ENCODE assay signal across 29 cellular contexts in the genomic region with DNA sequence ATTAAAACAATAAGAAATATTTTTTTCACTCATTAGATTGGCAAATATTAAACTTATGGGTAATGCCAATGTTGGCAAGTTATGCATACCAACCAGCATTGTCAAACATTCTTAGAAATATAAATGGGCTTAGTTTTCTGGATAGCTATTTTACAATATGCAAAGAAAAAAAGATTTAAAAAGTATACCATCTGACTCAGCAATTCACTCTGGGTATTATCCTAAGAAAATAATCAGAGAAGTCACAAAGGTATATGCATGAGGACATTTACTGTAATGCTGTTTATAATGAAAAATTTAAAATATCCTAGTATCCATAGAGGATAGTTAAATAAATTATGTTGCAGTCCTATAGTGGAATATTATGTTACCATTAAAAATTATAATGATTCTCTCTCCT.
"Had no signal": no experiment of that assay in that cellular context is flagged by ENCODE, and none has a peak within 500 bp of the region (broad histone marks: within the 10 kb centered on the region; RNA-seq: fewer than 3 reads in every experiment).

No MANE protein-coding gene starts in this region.

- H3K27ac ChIP-seq: colonic mucosa, dorsolateral prefrontal cortex, epithelial cell of prostate, esophagus squamous epithelium, gastrocnemius medialis, heart right ventricle, left lung, lower lobe of right lung had no signal

- DNase-seq: colonic mucosa; cortex of kidney; dorsolateral prefrontal cortex; effector CD4-positive, alpha-beta T cell; effector memory CD4-positive, alpha-beta T cell; erythroblast; esophagus squamous epithelium; foreskin fibroblast; foreskin melanocyte; gastrocnemius medialis; glutamatergic neuron; head of caudate nucleus; heart right ventricle; hippocampal formation; left cardiac atrium; left ventricle myocardium superior; lower lobe of right lung; mesenchymal stem cell; mucosa of descending colon; naive B cell; naive thymus-derived CD8-positive, alpha-beta T cell had no signal

- H3K9me3 ChIP-seq: colonic mucosa, gastrocnemius medialis had no signal

- H3K27me3 ChIP-seq: colonic mucosa, dorsolateral prefrontal cortex, esophagus squamous epithelium, gastrocnemius medialis, heart right ventricle, left lung had no signal

- ATAC-seq: esophagus mucosa; gastrocnemius medialis; heart right ventricle; left cardiac atrium; left lung; left ventricle myocardium superior; lower lobe of right lung; mucosa of descending colon; naive thymus-derived CD8-positive, alpha-beta T cell had no signal

- H3K4me3 ChIP-seq: colonic mucosa, dorsolateral prefrontal cortex, esophagus squamous epithelium, gastrocnemius medialis, heart right ventricle, left lung, lower lobe of right lung, mucosa of descending colon had no signal

- H3K27ac Mint-ChIP-seq: dendritic cell treated with granulocyte-macrophage colony-stimulating factor and Interleukin-4, amounts not matched to agents 40 ng/mL and 50 ng/mL, for 4 days; mesothelial cell of epicardium; naive thymus-derived CD8-positive, alpha-beta T cell had no signal

- H3K4me1 ChIP-seq: colonic mucosa had no signal

- FAIRE-seq: endometrium, islet of Langerhans, keratinocyte had no signal

- H3K36me3 ChIP-seq: colonic mucosa, esophagus squamous epithelium, gastrocnemius medialis, heart right ventricle, left lung, lower lobe of right lung had no signal

- H3K4me3 Mint-ChIP-seq: dendritic cell treated with granulocyte-macrophage colony-stimulating factor and Interleukin-4, amounts not matched to agents 40 ng/mL and 50 ng/mL, for 4 days; mesothelial cell of epicardium; naive thymus-derived CD8-positive, alpha-beta T cell had no signal
